ENCODE assay signal across 1 cellular context in genomic region chr2:217162533-217162932, GRCh38.
TF ChIP-seq lines count a peak whose summit lies in the region.

No MANE protein-coding gene starts in this region.

TF ChIP-seq in GM23338, 12 proteins besides CTCF, POLR2A, EP300 and RAD21 (continued from another document):
- TF ChIP-seq REST (IDR thresholded peaks at IDR 0.05; ENCODE audit: unreplicated experiment) (no peak), NANOG (IDR thresholded peaks at IDR 0.05; ENCODE audit: borderline replicate concordance) (no peak), CREB1 (CRISPR knock-in tag; IDR thresholded peaks at IDR 0.05; ENCODE audit: low read depth) (no peak), ZNF331 (CRISPR knock-in tag; IDR thresholded peaks at IDR 0.05; ENCODE audit: low read depth) (no peak)
TF ChIP-seq in GM23338: peak in this region for 0.
